17 cellular contexts compared by ENCODE assay signal in the genomic region with DNA sequence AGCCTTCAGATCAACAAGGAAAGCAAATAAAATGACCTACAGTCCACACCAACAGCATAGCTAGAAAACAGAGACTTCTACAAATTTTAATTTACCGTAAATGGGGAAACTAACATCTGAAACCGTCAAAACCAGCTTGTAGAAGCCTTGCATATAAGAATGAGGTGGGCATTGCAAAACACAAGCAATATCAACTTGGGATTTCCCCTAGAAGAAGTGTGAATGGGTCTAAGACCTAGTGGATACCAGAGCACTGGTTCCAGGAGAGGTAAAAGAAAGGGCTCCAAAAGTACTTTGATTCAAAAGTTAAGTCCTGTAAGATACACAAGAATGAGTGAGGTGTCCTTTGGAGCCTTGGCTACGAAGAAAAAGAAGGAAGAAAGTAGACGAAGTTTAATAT. TPM values are rescaled to one million over a fixed set of nuclear protein-coding genes. Genes with fewer than 3 reads are reported as not detected.
DNase-seq lines count a peak whose midpoint lies in the region; ATAC-seq and TF ChIP-seq lines count a peak whose summit lies in the region.
"Had no signal": no experiment of that assay in that cellular context is flagged by ENCODE, and none has a peak within 500 bp of the region (broad histone marks: within the 10 kb centered on the region; RNA-seq: fewer than 3 reads in every experiment).

No MANE protein-coding gene starts in this region.

- H3K4me1 Mint-ChIP-seq in H9, result peaks cover 26 to 32% of the 10 kb centered on the region in 2 experiments

- H2BK5ac ChIP-seq in H9 (ENCODE audit: insufficient read length, low read length), result no peak overlapping the region
- H2BK5ac ChIP-seq in mesendoderm (ENCODE audit: low read length), result no peak overlapping the region

- H3K27me3 ChIP-seq in H9 (ENCODE audit: insufficient read depth, low read length), result no peaks in the 10 kb centered on the region
- no peaks in the 10 kb centered on the region for H3K27me3 ChIP-seq in RWPE2 (ENCODE audit: insufficient read depth, poor library complexity, severe bottlenecking)
- no peaks in the 10 kb centered on the region for H3K27me3 ChIP-seq in mesendoderm (ENCODE audit: insufficient read depth, low read length, poor library complexity)

- no peak overlapping the region for H2BK15ac ChIP-seq in H9 (ENCODE audit: low read depth, low read length)
- no peak overlapping the region for H2BK15ac ChIP-seq in mesendoderm (replicated peaks; ENCODE audit: low read depth)

- H3K4ac ChIP-seq in H9 (ENCODE audit: low read depth, low read length) (no peak overlapping the region), mesendoderm (ENCODE audit: low read depth, low read length) (no peak overlapping the region)

- no peaks in the 10 kb centered on the region for H3K36me3 ChIP-seq in RWPE2 (ENCODE audit: low read depth)
- no peaks in the 10 kb centered on the region for H3K36me3 ChIP-seq in mesendoderm (ENCODE audit: control insufficient read depth, insufficient read depth, low read length)
- H3K36me3 ChIP-seq: HAP-1 had no signal

- H2BK20ac ChIP-seq in H9 (ENCODE audit: low read depth, low read length, poor library complexity, severe bottlenecking), result no peak overlapping the region

- H3K79me2 ChIP-seq in H9 (ENCODE audit: insufficient read depth, low read length), result no peaks in the 10 kb centered on the region
- H3K79me2 ChIP-seq in mesendoderm (ENCODE audit: control insufficient read depth, insufficient read depth, low read length), result no peaks in the 10 kb centered on the region

- H3K4me3 Mint-ChIP-seq in H9, result no peak overlapping the region

- H3K56ac ChIP-seq in H9 (ENCODE audit: insufficient read length, low read depth, low read length), result no peak overlapping the region
- no peak overlapping the region for H3K56ac ChIP-seq in mesendoderm (ENCODE audit: low read length)

- ATAC-seq in RWPE2 (ENCODE audit: low read depth) (no peak), HG02642 (IDR thresholded peaks at IDR 0.05; ENCODE audit: poor library complexity, unreplicated experiment) (no peak), GM19397 (IDR thresholded peaks at IDR 0.05; ENCODE audit: unreplicated experiment) (no peak)
- ATAC-seq: GM12878 had no signal

- no peak overlapping the region for H3K4me2 ChIP-seq in H9 (ENCODE audit: insufficient read depth, insufficient read length, low read length)
- no peak overlapping the region for H3K4me2 ChIP-seq in mesendoderm (ENCODE audit: low read length)

- H3K27ac Mint-ChIP-seq in H9, result peak overlapping the region in 2 of 3 experiments; percentile 20 to 81; a peak in 3 of 7 replicates

- WGBS in H9 (ENCODE audit: extremely low coverage, insufficient read length, low lambda C conversion rate), result no CpG with 5 or more reads among the region's 4 CpGs
- no CpG with 5 or more reads among the region's 4 CpGs for WGBS in mesendoderm (ENCODE audit: extremely low coverage, insufficient coverage, low lambda C conversion rate)

- no peak overlapping the region for H2BK12ac ChIP-seq in H9 (ENCODE audit: insufficient read length, low read depth, low read length)

- no peak overlapping the region for H3T11ph ChIP-seq in H9 (ENCODE audit: low read length)

- H4K20me1 ChIP-seq in H9 (ENCODE audit: control insufficient read depth, insufficient read depth, insufficient read length), result no peaks in the 10 kb centered on the region

- TF ChIP-seq CTCF in H9 (conservative IDR thresholded peaks at IDR 0.05) (no peak), RWPE2 (IDR thresholded peaks at IDR 0.05; ENCODE audit: poor library complexity, severe bottlenecking) (no peak)

- DNase-seq in CD1c-positive myeloid dendritic cell (ENCODE audit: extremely low spot score), result peak; percentile 10
- no peak for DNase-seq in H9
- no peak for DNase-seq in RWPE2 (ENCODE audit: low spot score)
- DNase-seq in mesendoderm, result peak; percentile 18
- DNase-seq in SIG-M5 treated with dmso at 0.1 percent for 504 hours (lab: John Stamatoyannopoulos, UW; ENCODE audit: unreplicated experiment), result no peak
- DNase-seq: C1 segment of cervical spinal cord, DMS53, KBM-7, NCI-H1105 treated with DMSO at 0.1 percent for 48 hours, NCI-H187, NCI-H446, NCI-H748 treated with DMSO at 0.1 percent for 48 hours had no signal

- H2BK120ac ChIP-seq in H9 (ENCODE audit: low read depth, low read length, poor library complexity, severe bottlenecking) (no peak overlapping the region), mesendoderm (ENCODE audit: low read depth, low read length) (no peak overlapping the region)

- H3K9ac ChIP-seq in H9 (ENCODE audit: extremely low read depth, insufficient read length, low read length) (no peak overlapping the region), mesendoderm (ENCODE audit: low read length) (no peak overlapping the region)

- H2AK5ac ChIP-seq in H9 (ENCODE audit: insufficient read length, low read length), result no peak overlapping the region
- H2AK5ac ChIP-seq in mesendoderm (ENCODE audit: low read length), result no peak overlapping the region

- H3K14ac ChIP-seq in H9 (ENCODE audit: insufficient read depth, low read length), result no peak overlapping the region

- no peak overlapping the region for H2AFZ ChIP-seq in H9 (ENCODE audit: low read length)

- peaks cover 0 to 7% (median 3%) of the 10 kb centered on the region in 3 experiments; a peak in 3 of 7 replicates for H3K36me3 Mint-ChIP-seq in H9 (ENCODE audit: insufficient read depth in 1 of 3, low read depth in 3 of 3)

- no peaks in the 10 kb centered on the region for H3K9me3 ChIP-seq in H9 (ENCODE audit: control insufficient read depth, low read depth, low read length)
- no peaks in the 10 kb centered on the region for H3K9me3 ChIP-seq in RWPE2 (ENCODE audit: severe bottlenecking)
- H3K9me3 ChIP-seq: HAP-1 had no signal

- H3K18ac ChIP-seq in H9 (ENCODE audit: insufficient read length, low read depth, low read length), result no peak overlapping the region
- H3K18ac ChIP-seq in mesendoderm (ENCODE audit: low read length), result no peak overlapping the region

- no peaks in the 10 kb centered on the region for H3K23me2 ChIP-seq in H9 (ENCODE audit: insufficient read length, low read depth, low read length, poor library complexity, severe bottlenecking)

- no peaks in the 10 kb centered on the region for H3K9me3 Mint-ChIP-seq in H9

- H4K5ac ChIP-seq in H9 (ENCODE audit: insufficient read length, low read depth, low read length), result no peak overlapping the region
- H4K5ac ChIP-seq in mesendoderm (ENCODE audit: low read length), result no peak overlapping the region

- no peak overlapping the region for H4K91ac ChIP-seq in H9 (ENCODE audit: insufficient read length, low read depth, low read length)

- H3K27ac ChIP-seq in H9 (ENCODE audit: insufficient read length, low read depth, low read length) (no peak overlapping the region), RWPE2 (ENCODE audit: poor library complexity, severe bottlenecking) (peak overlapping the region; percentile 44), mesendoderm (ENCODE audit: low read depth, low read length) (no peak overlapping the region)
- H3K27ac ChIP-seq: RWPE1 had no signal

- no peak overlapping the region for H3K4me3 ChIP-seq in RWPE2 (ENCODE audit: severe bottlenecking)
- H3K4me3 ChIP-seq in mesendoderm (ENCODE audit: low read length), result no peak overlapping the region
- H3K4me3 ChIP-seq: GM12878, HAP-1 had no signal

- H3K4me1 ChIP-seq in H9 (ENCODE audit: insufficient read depth, low read length), result no peaks in the 10 kb centered on the region
- peaks cover 13% of the 10 kb centered on the region for H3K4me1 ChIP-seq in RWPE2 (ENCODE audit: insufficient read depth, poor library complexity, severe bottlenecking)
- H3K4me1 ChIP-seq in mesendoderm (ENCODE audit: control insufficient read depth, low read depth, low read length), result no peaks in the 10 kb centered on the region

- H3K23ac ChIP-seq in H9 (ENCODE audit: insufficient read length, low read depth, low read length), result no peak overlapping the region
- no peak overlapping the region for H3K23ac ChIP-seq in mesendoderm (ENCODE audit: low read length)

- H3K27me3 Mint-ChIP-seq in H9 (ENCODE audit: low read depth), result no peaks in the 10 kb centered on the region

- H3K79me1 ChIP-seq in H9 (ENCODE audit: insufficient read depth, low read depth, low read length, poor library complexity, severe bottlenecking) (no peaks in the 10 kb centered on the region), mesendoderm (ENCODE audit: low read length) (peaks cover 2% of the 10 kb centered on the region)

- H4K8ac ChIP-seq in H9 (replicated peaks; ENCODE audit: insufficient read length, low read depth, low read length) (no peak overlapping the region), mesendoderm (ENCODE audit: low read depth, low read length) (no peak overlapping the region)

RNA-seq across cellular contexts. Expression of gene RTKN2, which starts 18.7 kb away (rescaled TPM):
- 14.4 and 14.5 TPM in 2 replicates for total RNA-seq in H9 (2021)
- 12.6 TPM for polyA plus RNA-seq in mesendoderm (2013, experiment 1 of 2)
- 13.7 TPM for polyA plus RNA-seq in mesendoderm (2013, experiment 2 of 2)
- polyA plus RNA-seq: GM12878 had no signal

Comparison
In these comparisons a context has a peak if more than half of its experiments do, and no peak if none do; other contexts are left out.
1. DNase-seq: peak in CD1c-positive myeloid dendritic cell (single experiment) and mesendoderm (single experiment); none in H9 (single experiment), RWPE2 (single experiment) and SIG-M5 treated with dmso at 0.1 percent for 504 hours (single experiment).